ENCODE assay signal across 26 cellular contexts in genomic region chr11:19718976-19719375, GRCh38. TPM values are rescaled to one million over a fixed set of nuclear protein-coding genes. Genes with fewer than 3 reads are reported as not detected.
"Had no signal": no experiment of that assay in that cellular context is flagged by ENCODE, and none has a peak within 500 bp of the region (broad histone marks: within the 10 kb centered on the region; RNA-seq: fewer than 3 reads in every experiment).

No MANE protein-coding gene starts in this region.

- ATAC-seq: effector memory CD8-positive, alpha-beta T cell; foreskin keratinocyte; naive thymus-derived CD8-positive, alpha-beta T cell; pancreas; psoas muscle; stimulated activated naive B cell treated with anti-CD40 and anti-IgM and Interleukin-4, amounts not matched to agents 10 μg/mL and 1 μg/mL and 100 μg/mL, for 72 hours had no signal

- H3K4me1 ChIP-seq: colonic mucosa, pancreas, psoas muscle had no signal

- H3K27me3 ChIP-seq: adrenal gland, right atrium auricular region had no signal

- H3K36me3 ChIP-seq: adrenal gland, colonic mucosa, pancreas, right atrium auricular region, stomach, suprapubic skin had no signal

- DNase-seq: activated CD4-positive, alpha-beta memory T cell treated with anti-CD3 and anti-CD28 coated beads for 36 hours; activated CD4-positive, alpha-beta T cell treated with anti-CD3 and anti-CD28 coated beads, Interleukin-2, amount 10 ng/mL, durations not matched to agents 24 days and 14 days; activated CD4-positive, CD25-positive, alpha-beta regulatory T cell treated with anti-CD3 and anti-CD28 coated beads, Interleukin-2, amount 50 U/mL, for 72 hours; activated CD8-positive, alpha-beta memory T cell treated with anti-CD3 and anti-CD28 coated beads, Interleukin-2, amount 50 U/mL, for 4 hours; activated effector memory CD4-positive, alpha-beta T cell treated with anti-CD3 and anti-CD28 coated beads, Interleukin-2, amount 50 U/mL, for 16 hours; activated naive CD4-positive, alpha-beta T cell treated with anti-CD3 and anti-CD28 coated beads for 36 hours; activated naive CD8-positive, alpha-beta T cell treated with anti-CD3 and anti-CD28 coated beads for 36 hours; activated T-cell treated with anti-CD3 and anti-CD28 coated beads, Interleukin-2, amount 50 U/mL, for 1 hour; adrenal gland; central memory CD4-positive, alpha-beta T cell; colonic mucosa; effector memory CD8-positive, alpha-beta T cell; foreskin keratinocyte; islet precursor cell; naive thymus-derived CD8-positive, alpha-beta T cell; nucleus accumbens; pancreas; psoas muscle; stimulated activated CD4-positive, alpha-beta T cell treated with anti-CD3 and anti-CD28 coated beads, Interleukin-15, amount 100 ng/mL, for 24 hours; stimulated activated CD4-positive, alpha-beta T cell treated with anti-CD3 and anti-CD28 coated beads, Interleukin-2, amount 100 ng/mL, for 24 hours; stimulated activated naive B cell treated with anti-CD40 and anti-IgM and Interleukin-4, amounts not matched to agents 10 μg/mL and 1 μg/mL and 100 μg/mL, for 72 hours; stomach; T-helper 2 cell; trophoblast cell had no signal

- H3K9me3 ChIP-seq: adrenal gland, colonic mucosa, pancreas, psoas muscle, right atrium auricular region, stomach, suprapubic skin had no signal

- H3K27ac ChIP-seq: adrenal gland, colonic mucosa, foreskin keratinocyte, pancreas, psoas muscle, suprapubic skin had no signal

- H3K4me3 ChIP-seq: adrenal gland, colonic mucosa, pancreas, psoas muscle, right atrium auricular region, stomach, suprapubic skin had no signal

RNA-seq across cellular contexts. Expression of gene NAV2, which starts 6.3 kb away (rescaled TPM):
- total RNA-seq: activated CD4-positive, alpha-beta T cell treated with anti-CD3 and anti-CD28 coated beads, Interleukin-2, amount 10 ng/mL, durations not matched to agents 24 days and 14 days had no signal
